ENCODE assay signal across 1 cellular context in genomic region chr3:45441570-45442313, GRCh38.
TF ChIP-seq lines count a peak whose summit lies in the region.

No MANE protein-coding gene starts in this region.

TF ChIP-seq in H1, 55 proteins besides CTCF, POLR2A, EP300 and RAD21:
- TF ChIP-seq GABPA (IDR thresholded peaks at IDR 0.05; ENCODE audit: borderline replicate concordance, insufficient read depth, low read length) (no peak), RFX5 (IDR thresholded peaks at IDR 0.05; ENCODE audit: borderline replicate concordance, low read depth, low read length) (no peak), MAFK (IDR thresholded peaks at IDR 0.05; ENCODE audit: low read depth, low read length) (no peak), POLR2AphosphoS5 (IDR thresholded peaks at IDR 0.05; ENCODE audit: low read depth, low read length) (no peak), JUND (IDR thresholded peaks at IDR 0.05; ENCODE audit: low read length) (no peak), FOSL1 (IDR thresholded peaks at IDR 0.05; ENCODE audit: insufficient read depth, low read depth, low read length) (no peak), JUN (IDR thresholded peaks at IDR 0.05; ENCODE audit: low read depth, low read length) (no peak), TAF1 (IDR thresholded peaks at IDR 0.05; ENCODE audit: low read depth, low read length) (no peak), SP1 (IDR thresholded peaks at IDR 0.05; ENCODE audit: low read depth, low read length) (no peak), CEBPB (IDR thresholded peaks at IDR 0.05; ENCODE audit: low read depth, low read length) (no peak), SIN3A (conservative IDR thresholded peaks at IDR 0.05 in 1 of 2, IDR thresholded peaks at IDR 0.05 in 1 of 2; ENCODE audit: low read depth in 1 of 2, low read length in 2 of 2) (no peak), YY1 (IDR thresholded peaks at IDR 0.05; ENCODE audit: low read depth, low read length) (no peak), BACH1 (IDR thresholded peaks at IDR 0.05; ENCODE audit: low read length) (no peak), ATF3 (IDR thresholded peaks at IDR 0.05; ENCODE audit: insufficient read depth, low read depth, low read length) (no peak)
TF ChIP-seq in H1: peak in this region for 0.
